Comparison of ENCODE assay signal across 1 cellular context in genomic region chr6:119328254-119328653, GRCh38.
TF ChIP-seq lines count a peak whose summit lies in the region.

No MANE protein-coding gene starts in this region.

TF ChIP-seq in GM12878, 131 proteins besides CTCF, POLR2A, EP300 and RAD21 (continued from another document):
- TF ChIP-seq BMI1 (IDR thresholded peaks at IDR 0.05; ENCODE audit: borderline replicate concordance) (no peak), RBBP5 (conservative IDR thresholded peaks at IDR 0.05) (no peak), MYB (IDR thresholded peaks at IDR 0.05; ENCODE audit: borderline replicate concordance, low read depth, low read length) (no peak), FOXM1 (IDR thresholded peaks at IDR 0.05; ENCODE audit: low read depth, low read length) (no peak), DPF2 (IDR thresholded peaks at IDR 0.05) (no peak), JUNB (IDR thresholded peaks at IDR 0.05) (no peak), HCFC1 (IDR thresholded peaks at IDR 0.05; ENCODE audit: low read length) (no peak), MTA2 (IDR thresholded peaks at IDR 0.05; ENCODE audit: low read depth) (no peak), ZNF24 (IDR thresholded peaks at IDR 0.05) (no peak)
- TF ChIP-seq, protein P1, sequence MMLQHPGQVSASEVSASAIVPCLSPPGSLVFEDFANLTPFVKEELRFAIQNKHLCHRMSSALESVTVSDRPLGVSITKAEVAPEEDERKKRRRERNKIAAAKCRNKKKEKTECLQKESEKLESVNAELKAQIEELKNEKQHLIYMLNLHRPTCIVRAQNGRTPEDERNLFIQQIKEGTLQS (IDR thresholded peaks at IDR 0.05; ENCODE audit: borderline replicate concordance, extremely low read depth, low read depth, low read length), result no peak
- TF ChIP-seq, protein P2, sequence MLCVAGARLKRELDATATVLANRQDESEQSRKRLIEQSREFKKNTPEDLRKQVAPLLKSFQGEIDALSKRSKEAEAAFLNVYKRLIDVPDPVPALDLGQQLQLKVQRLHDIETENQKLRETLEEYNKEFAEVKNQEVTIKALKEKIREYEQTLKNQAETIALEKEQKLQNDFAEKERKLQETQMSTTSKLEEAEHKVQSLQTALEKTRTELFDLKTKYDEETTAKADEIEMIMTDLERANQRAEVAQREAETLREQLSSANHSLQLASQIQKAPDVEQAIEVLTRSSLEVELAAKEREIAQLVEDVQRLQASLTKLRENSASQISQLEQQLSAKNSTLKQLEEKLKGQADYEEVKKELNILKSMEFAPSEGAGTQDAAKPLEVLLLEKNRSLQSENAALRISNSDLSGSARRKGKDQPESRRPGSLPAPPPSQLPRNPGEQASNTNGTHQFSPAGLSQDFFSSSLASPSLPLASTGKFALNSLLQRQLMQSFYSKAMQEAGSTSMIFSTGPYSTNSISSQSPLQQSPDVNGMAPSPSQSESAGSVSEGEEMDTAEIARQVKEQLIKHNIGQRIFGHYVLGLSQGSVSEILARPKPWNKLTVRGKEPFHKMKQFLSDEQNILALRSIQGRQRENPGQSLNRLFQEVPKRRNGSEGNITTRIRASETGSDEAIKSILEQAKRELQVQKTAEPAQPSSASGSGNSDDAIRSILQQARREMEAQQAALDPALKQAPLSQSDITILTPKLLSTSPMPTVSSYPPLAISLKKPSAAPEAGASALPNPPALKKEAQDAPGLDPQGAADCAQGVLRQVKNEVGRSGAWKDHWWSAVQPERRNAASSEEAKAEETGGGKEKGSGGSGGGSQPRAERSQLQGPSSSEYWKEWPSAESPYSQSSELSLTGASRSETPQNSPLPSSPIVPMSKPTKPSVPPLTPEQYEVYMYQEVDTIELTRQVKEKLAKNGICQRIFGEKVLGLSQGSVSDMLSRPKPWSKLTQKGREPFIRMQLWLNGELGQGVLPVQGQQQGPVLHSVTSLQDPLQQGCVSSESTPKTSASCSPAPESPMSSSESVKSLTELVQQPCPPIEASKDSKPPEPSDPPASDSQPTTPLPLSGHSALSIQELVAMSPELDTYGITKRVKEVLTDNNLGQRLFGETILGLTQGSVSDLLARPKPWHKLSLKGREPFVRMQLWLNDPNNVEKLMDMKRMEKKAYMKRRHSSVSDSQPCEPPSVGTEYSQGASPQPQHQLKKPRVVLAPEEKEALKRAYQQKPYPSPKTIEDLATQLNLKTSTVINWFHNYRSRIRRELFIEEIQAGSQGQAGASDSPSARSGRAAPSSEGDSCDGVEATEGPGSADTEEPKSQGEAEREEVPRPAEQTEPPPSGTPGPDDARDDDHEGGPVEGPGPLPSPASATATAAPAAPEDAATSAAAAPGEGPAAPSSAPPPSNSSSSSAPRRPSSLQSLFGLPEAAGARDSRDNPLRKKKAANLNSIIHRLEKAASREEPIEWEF (IDR thresholded peaks at IDR 0.05; ENCODE audit: insufficient replicate concordance, low read depth, low read length), result no peak
TF ChIP-seq in GM12878: peak in this region for 0.
